In genomic region chr6:90537027-90537426, GRCh38 we compare ENCODE assay signal across 16 cellular contexts. TPM values are rescaled to one million over a fixed set of nuclear protein-coding genes. Genes with fewer than 3 reads are reported as not detected.
DNase-seq lines count a peak whose midpoint lies in the region; ATAC-seq, FAIRE-seq and TF ChIP-seq lines count a peak whose summit lies in the region.
"Had no signal": no experiment of that assay in that cellular context is flagged by ENCODE, and none has a peak within 500 bp of the region (broad histone marks: within the 10 kb centered on the region; RNA-seq: fewer than 3 reads in every experiment).

No MANE protein-coding gene starts in this region.

- BruUV-seq in HepG2 (replicated peaks; lab: Mats Ljungman, UMichigan), result no TSS peak

- H3K36me3 ChIP-seq in HepG2 (replicated peaks in 1 of 2; ENCODE audit: control insufficient read depth in 1 of 2, insufficient read depth in 2 of 2, low read length in 2 of 2), result peaks cover 3 to 5% of the 10 kb centered on the region in 2 experiments; a peak in 3 of 5 replicates
- H3K36me3 ChIP-seq in right lobe of liver, result peaks cover 0 to 3% (median 0%) of the 10 kb centered on the region in 4 donors
- peaks cover 61% of the 10 kb centered on the region for H3K36me3 ChIP-seq in adipocyte (ENCODE audit: control insufficient read depth, insufficient read depth, low read length, severe bottlenecking)
- H3K36me3 ChIP-seq: uterus had no signal

- TF ChIP-seq CTCF in HepG2 (CRISPR knock-in tag; IDR thresholded peaks at IDR 0.05), result no peak
- TF ChIP-seq CTCF in right lobe of liver (IDR thresholded peaks at IDR 0.05), result no peak

- H3K27ac ChIP-seq in HepG2 (ENCODE audit: extremely low read length, insufficient read depth, low read length) (no peak overlapping the region), right lobe of liver (no peak overlapping the region)
- H3K27ac ChIP-seq: PC-9, uterus had no signal

- H3K27me3 ChIP-seq in HepG2 (ENCODE audit: control insufficient read depth in 1 of 2, insufficient read depth in 2 of 2, low read length in 2 of 2), result no peaks in the 10 kb centered on the region
- H3K27me3 ChIP-seq in right lobe of liver, result no peaks in the 10 kb centered on the region
- no peaks in the 10 kb centered on the region for H3K27me3 ChIP-seq in adipocyte (replicated peaks; ENCODE audit: control insufficient read depth, insufficient read depth, low read length)
- H3K27me3 ChIP-seq: uterus had no signal

- FAIRE-seq in HepG2 (lab: Jason Lieb, UNC), result no peak
- FAIRE-seq: H1 had no signal

- H4K20me1 ChIP-seq in HepG2 (ENCODE audit: insufficient read depth, low read length), result no peaks in the 10 kb centered on the region

- no peak for TF ChIP-seq RAD21 in HepG2 (CRISPR knock-in tag; IDR thresholded peaks at IDR 0.05)

- TF ChIP-seq POLR2A in HepG2 (IDR thresholded peaks at IDR 0.05; ENCODE audit: insufficient read depth in 1 of 2, low read depth in 2 of 2, low read length in 2 of 2), result no peak
- no peak for TF ChIP-seq POLR2A in right lobe of liver (IDR thresholded peaks at IDR 0.05)

- no peak overlapping the region for H3K4me2 ChIP-seq in HepG2 (ENCODE audit: low read depth, low read length)
- H3K4me2 ChIP-seq: PC-9 had no signal

- no peak overlapping the region for H3K4me3 ChIP-seq in HepG2 (replicated peaks in 1 of 3; ENCODE audit: insufficient read depth in 1 of 3, low read depth in 2 of 3, low read length in 3 of 3)
- no peak overlapping the region for H3K4me3 ChIP-seq in right lobe of liver
- H3K4me3 ChIP-seq in adipocyte (ENCODE audit: low read length), result no peak overlapping the region
- H3K4me3 ChIP-seq: PC-9, uterus had no signal

- in situ Hi-C loops in HepG2 (cut with HindIII; ENCODE audit: extremely low pct_ligation_motif_present, low pct_unique_long_range_greater_than_20kb), result no loop called here

- intact Hi-C loops in HepG2 (cut with micrococcal nuclease; ENCODE audit: unreplicated experiment), result no loop called here
- intact Hi-C loops in right lobe of liver (cut with DNase I), result no loop called here

- 97% methylated on average over 4 of the region's 4 CpGs for WGBS in HepG2 (ENCODE audit: low lambda C conversion rate)
- 84% methylated on average over 4 of the region's 4 CpGs for WGBS in right lobe of liver (ENCODE audit: insufficient coverage, low coverage, low lambda C conversion rate, missing lambda C conversion rate)

- CTCF ChIA-PET in HepG2 (lab: Yijun Ruan, JAX; ENCODE audit: low intra/inter-chr PET ratio, low total read pairs), result no interaction called here

- H3K79me2 ChIP-seq in HepG2 (ENCODE audit: insufficient read depth, low read length), result no peaks in the 10 kb centered on the region

- no peak for TF ChIP-seq EP300 in HepG2 (IDR thresholded peaks at IDR 0.05; ENCODE audit: low read depth in 2 of 2, low read length in 2 of 2)
- no peak for TF ChIP-seq EP300 in HepG2 (CRISPR knock-in tag; IDR thresholded peaks at IDR 0.05; ENCODE audit: borderline replicate concordance)

- ATAC-seq in HepG2, result no peak
- ATAC-seq in right lobe of liver, result no peak
- ATAC-seq in GM18502 (IDR thresholded peaks at IDR 0.05; ENCODE audit: poor library complexity, unreplicated experiment), result no peak

- DNase-seq in HepG2 (ENCODE audit: low spot score), result no peak
- DNase-seq in right lobe of liver, result no peak
- peak; percentile 65 for DNase-seq in adipocyte (ENCODE audit: low read depth)
- DNase-seq in iris pigment epithelial cell (ENCODE audit: low read depth), result peak; percentile 81
- DNase-seq in kidney glomerular epithelial cell (lab: John Stamatoyannopoulos, UW), result no peak
- DNase-seq in activated CD4-positive, alpha-beta T cell treated with anti-CD3 and anti-CD28 coated beads for 48 hours, result no peak
- DNase-seq in cortex of kidney (lab: John Stamatoyannopoulos, UW), result no peak
- DNase-seq: activated CD8-positive, alpha-beta memory T cell treated with anti-CD3 and anti-CD28 coated beads, Interleukin-2, amount 50 U/mL, for 48 hours; DMS 273 treated with DMSO at 0.1 percent for 48 hours; NCI-H146; NCI-H510A; PC-9; stimulated activated CD4-positive, alpha-beta T cell treated with anti-CD3 and anti-CD28 coated beads, Interleukin-4, amount 100 ng/mL, for 4 hours; uterus had no signal

- no peak overlapping the region for H3K9ac ChIP-seq in HepG2 (ENCODE audit: insufficient read depth, low read depth, low read length)
- H3K9ac ChIP-seq in adipocyte (ENCODE audit: low read length), result no peak overlapping the region

- no peaks in the 10 kb centered on the region for H3K4me1 ChIP-seq in HepG2 (ENCODE audit: insufficient read depth, low read length)
- H3K4me1 ChIP-seq in right lobe of liver, result no peaks in the 10 kb centered on the region
- H3K4me1 ChIP-seq in adipocyte (ENCODE audit: control insufficient read depth, insufficient read depth, low read length), result peaks cover 29% of the 10 kb centered on the region
- H3K4me1 ChIP-seq: uterus had no signal

- POLR2A ChIA-PET in HepG2 (lab: Yijun Ruan, JAX), result no interaction called here

- H3K9me3 ChIP-seq in HepG2 (ENCODE audit: low read length), result no peaks in the 10 kb centered on the region
- no peaks in the 10 kb centered on the region for H3K9me3 ChIP-seq in right lobe of liver
- H3K9me3 ChIP-seq in adipocyte (ENCODE audit: control insufficient read depth, low read length), result no peaks in the 10 kb centered on the region
- H3K9me3 ChIP-seq: uterus had no signal

- no peak overlapping the region for H2AFZ ChIP-seq in HepG2 (ENCODE audit: low read length)
- H2AFZ ChIP-seq: PC-9 had no signal

TF ChIP-seq in HepG2, 621 proteins besides CTCF, POLR2A, EP300 and RAD21:
- TF ChIP-seq CEBPB (IDR thresholded peaks at IDR 0.05; ENCODE audit: borderline replicate concordance, low read depth, low read length), result peak; percentile 48
- no peak for TF ChIP-seq RELA (CRISPR knock-in tag; IDR thresholded peaks at IDR 0.05)
TF ChIP-seq in HepG2: peak in this region for 1.

RNA-seq across cellular contexts. Expression of gene MAP3K7, which starts 49.8 kb away (rescaled TPM):
- 24.4 and 29.6 TPM in 2 replicates for total RNA-seq in HepG2 (2016; rRNA removed; fragmentation: Illumina TruSeq; extraction: Trizol)
- total RNA-seq in HepG2 (2016; cell fraction: cytosol; rRNA removed; fragmentation: Illumina TruSeq; extraction: Trizol; ENCODE audit: low read depth), result 3.9 TPM in 2 replicates
- 22.6 and 28.8 TPM in 2 replicates for total RNA-seq in HepG2 (2016; cell fraction: insoluble cytoplasmic fraction; rRNA removed; fragmentation: Illumina TruSeq; extraction: Trizol)
- total RNA-seq in HepG2 (2016; cell fraction: membrane; rRNA removed; fragmentation: Illumina TruSeq; extraction: Trizol), result 11.5 and 12.4 TPM in 2 replicates
- total RNA-seq in HepG2 (2016; cell fraction: nucleus; rRNA removed; fragmentation: Illumina TruSeq; extraction: Trizol), result 36.1 and 36.5 TPM in 2 replicates
- polyA plus RNA-seq in HepG2 (2011; rRNA removed), result 22.0 and 24.1 TPM in 2 replicates
- 8.9 and 12.7 TPM in 2 replicates for polyA plus RNA-seq in HepG2 (2011; cell fraction: cytosol; rRNA removed)
- polyA plus RNA-seq in HepG2 (2011; cell fraction: nucleus; rRNA removed), result 38.1 and 41.8 TPM in 2 replicates
- 13.8 and 18.7 TPM in 2 replicates for polyA plus RNA-seq in HepG2 (2012)
- polyA plus RNA-seq in HepG2 (2016; cell fraction: cytosol; fragmentation: Illumina TruSeq; extraction: Trizol; ENCODE audit: low read depth), result 1.4 and 2.1 TPM in 2 replicates
- polyA plus RNA-seq in HepG2 (2016; cell fraction: insoluble cytoplasmic fraction; fragmentation: Illumina TruSeq; extraction: Trizol; ENCODE audit: low read depth), result 30.8 and 32.7 TPM in 2 replicates
- polyA plus RNA-seq in HepG2 (2016; cell fraction: membrane; fragmentation: Illumina TruSeq; extraction: Trizol; ENCODE audit: low read depth), result 6.8 and 6.9 TPM in 2 replicates
- 46.8 and 49.3 TPM in 2 replicates for polyA plus RNA-seq in HepG2 (2016; cell fraction: nucleus; fragmentation: Illumina TruSeq; extraction: Trizol; ENCODE audit: insufficient read depth, low read depth)
- polyA minus RNA-seq in HepG2 (2011; rRNA and poly(A)+ RNA removed; ENCODE audit: low replicate concordance), result 13.7 and 18.2 TPM in 2 replicates
- polyA minus RNA-seq in HepG2 (2011; cell fraction: cytosol; rRNA and poly(A)+ RNA removed), result 10.4 and 10.6 TPM in 2 replicates
- polyA minus RNA-seq in HepG2 (2011; cell fraction: nucleus; rRNA and poly(A)+ RNA removed), result 81.5 and 83.7 TPM in 2 replicates
- 10 to 100 TPM in 4 of 6 experiments, 1 to 10 TPM in 2; 8.1 to 12.5 (median 10.3) TPM for total RNA-seq in right lobe of liver

Comparison
In these comparisons a context has a peak if more than half of its experiments do, and no peak if none do; other contexts are left out.
1. DNase-seq: peak in adipocyte (single experiment) and iris pigment epithelial cell (single experiment); none in HepG2 (single experiment), right lobe of liver (0 of 3), kidney glomerular epithelial cell (single experiment), activated CD4-positive, alpha-beta T cell treated with anti-CD3 and anti-CD28 coated beads for 48 hours (single experiment) and cortex of kidney (single experiment).